In genomic region chr10:24292304-24293291, GRCh38 we compare ENCODE assay signal across 1 cellular context.
TF ChIP-seq lines count a peak whose summit lies in the region.

No MANE protein-coding gene starts in this region.

TF ChIP-seq in GM23338, 12 proteins besides CTCF, POLR2A, EP300 and RAD21 (continued from another document):
- TF ChIP-seq, protein P1, sequence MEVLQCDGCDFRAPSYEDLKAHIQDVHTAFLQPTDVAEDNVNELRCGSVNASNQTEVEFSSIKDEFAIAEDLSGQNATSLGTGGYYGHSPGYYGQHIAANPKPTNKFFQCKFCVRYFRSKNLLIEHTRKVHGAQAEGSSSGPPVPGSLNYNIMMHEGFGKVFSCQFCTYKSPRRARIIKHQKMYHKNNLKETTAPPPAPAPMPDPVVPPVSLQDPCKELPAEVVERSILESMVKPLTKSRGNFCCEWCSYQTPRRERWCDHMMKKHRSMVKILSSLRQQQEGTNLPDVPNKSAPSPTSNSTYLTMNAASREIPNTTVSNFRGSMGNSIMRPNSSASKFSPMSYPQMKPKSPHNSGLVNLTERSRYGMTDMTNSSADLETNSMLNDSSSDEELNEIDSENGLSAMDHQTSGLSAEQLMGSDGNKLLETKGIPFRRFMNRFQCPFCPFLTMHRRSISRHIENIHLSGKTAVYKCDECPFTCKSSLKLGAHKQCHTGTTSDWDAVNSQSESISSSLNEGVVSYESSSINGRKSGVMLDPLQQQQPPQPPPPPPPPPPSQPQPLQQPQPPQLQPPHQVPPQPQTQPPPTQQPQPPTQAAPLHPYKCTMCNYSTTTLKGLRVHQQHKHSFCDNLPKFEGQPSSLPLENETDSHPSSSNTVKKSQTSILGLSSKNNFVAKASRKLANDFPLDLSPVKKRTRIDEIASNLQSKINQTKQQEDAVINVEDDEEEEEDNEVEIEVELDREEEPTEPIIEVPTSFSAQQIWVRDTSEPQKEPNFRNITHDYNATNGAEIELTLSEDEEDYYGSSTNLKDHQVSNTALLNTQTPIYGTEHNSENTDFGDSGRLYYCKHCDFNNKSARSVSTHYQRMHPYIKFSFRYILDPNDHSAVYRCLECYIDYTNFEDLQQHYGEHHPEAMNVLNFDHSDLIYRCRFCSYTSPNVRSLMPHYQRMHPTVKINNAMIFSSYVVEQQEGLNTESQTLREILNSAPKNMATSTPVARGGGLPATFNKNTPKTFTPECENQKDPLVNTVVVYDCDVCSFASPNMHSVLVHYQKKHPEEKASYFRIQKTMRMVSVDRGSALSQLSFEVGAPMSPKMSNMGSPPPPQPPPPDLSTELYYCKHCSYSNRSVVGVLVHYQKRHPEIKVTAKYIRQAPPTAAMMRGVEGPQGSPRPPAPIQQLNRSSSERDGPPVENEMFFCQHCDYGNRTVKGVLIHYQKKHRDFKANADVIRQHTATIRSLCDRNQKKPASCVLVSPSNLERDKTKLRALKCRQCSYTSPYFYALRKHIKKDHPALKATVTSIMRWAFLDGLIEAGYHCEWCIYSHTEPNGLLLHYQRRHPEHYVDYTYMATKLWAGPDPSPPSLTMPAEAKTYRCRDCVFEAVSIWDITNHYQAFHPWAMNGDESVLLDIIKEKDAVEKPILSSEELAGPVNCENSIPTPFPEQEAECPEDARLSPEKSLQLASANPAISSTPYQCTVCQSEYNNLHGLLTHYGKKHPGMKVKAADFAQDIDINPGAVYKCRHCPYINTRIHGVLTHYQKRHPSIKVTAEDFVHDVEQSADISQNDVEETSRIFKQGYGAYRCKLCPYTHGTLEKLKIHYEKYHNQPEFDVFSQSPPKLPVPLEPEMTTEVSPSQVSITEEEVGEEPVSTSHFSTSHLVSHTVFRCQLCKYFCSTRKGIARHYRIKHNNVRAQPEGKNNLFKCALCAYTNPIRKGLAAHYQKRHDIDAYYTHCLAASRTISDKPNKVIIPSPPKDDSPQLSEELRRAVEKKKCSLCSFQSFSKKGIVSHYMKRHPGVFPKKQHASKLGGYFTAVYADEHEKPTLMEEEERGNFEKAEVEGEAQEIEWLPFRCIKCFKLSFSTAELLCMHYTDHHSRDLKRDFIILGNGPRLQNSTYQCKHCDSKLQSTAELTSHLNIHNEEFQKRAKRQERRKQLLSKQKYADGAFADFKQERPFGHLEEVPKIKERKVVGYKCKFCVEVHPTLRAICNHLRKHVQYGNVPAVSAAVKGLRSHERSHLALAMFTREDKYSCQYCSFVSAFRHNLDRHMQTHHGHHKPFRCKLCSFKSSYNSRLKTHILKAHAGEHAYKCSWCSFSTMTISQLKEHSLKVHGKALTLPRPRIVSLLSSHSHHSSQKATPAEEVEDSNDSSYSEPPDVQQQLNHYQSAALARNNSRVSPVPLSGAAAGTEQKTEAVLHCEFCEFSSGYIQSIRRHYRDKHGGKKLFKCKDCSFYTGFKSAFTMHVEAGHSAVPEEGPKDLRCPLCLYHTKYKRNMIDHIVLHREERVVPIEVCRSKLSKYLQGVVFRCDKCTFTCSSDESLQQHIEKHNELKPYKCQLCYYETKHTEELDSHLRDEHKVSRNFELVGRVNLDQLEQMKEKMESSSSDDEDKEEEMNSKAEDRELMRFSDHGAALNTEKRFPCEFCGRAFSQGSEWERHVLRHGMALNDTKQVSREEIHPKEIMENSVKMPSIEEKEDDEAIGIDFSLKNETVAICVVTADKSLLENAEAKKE (CRISPR knock-in tag; IDR thresholded peaks at IDR 0.05), result no peak
- TF ChIP-seq ZNF114 (CRISPR knock-in tag; IDR thresholded peaks at IDR 0.05), result no peak
- no peak for TF ChIP-seq EZH2 (IDR thresholded peaks at IDR 0.05; ENCODE audit: low read depth, unreplicated experiment)
- TF ChIP-seq EZH2phosphoT487 (IDR thresholded peaks at IDR 0.05; ENCODE audit: unreplicated experiment), result no peak
- TF ChIP-seq ETS1 (IDR thresholded peaks at IDR 0.05), result no peak
- no peak for TF ChIP-seq JUNB (IDR thresholded peaks at IDR 0.05; ENCODE audit: unreplicated experiment)
